In the genomic region with DNA sequence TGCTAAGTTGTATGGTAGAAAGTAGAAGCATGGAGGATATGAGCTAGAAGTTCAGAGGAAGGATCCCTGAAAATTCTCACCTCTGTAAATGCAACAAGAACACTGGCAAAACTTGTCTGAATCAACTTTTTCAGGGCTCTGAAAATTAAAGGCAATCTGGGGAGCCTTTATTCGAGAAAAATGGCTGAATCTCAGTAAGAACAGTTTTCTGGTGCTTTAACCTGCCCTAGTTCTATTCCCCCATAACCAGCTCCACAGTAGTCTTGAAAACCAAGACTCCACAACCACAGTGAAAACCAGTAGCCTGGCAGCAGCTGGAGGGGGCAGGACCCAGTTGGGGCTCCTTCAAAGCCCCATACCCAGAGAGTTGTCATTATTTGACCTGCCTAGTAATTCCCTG, we compare ENCODE assay signal across 23 cellular contexts.
"Had no signal": no experiment of that assay in that cellular context is flagged by ENCODE, and none has a peak within 500 bp of the region (broad histone marks: within the 10 kb centered on the region; RNA-seq: fewer than 3 reads in every experiment).

No MANE protein-coding gene starts in this region.

- H3K9ac ChIP-seq: SK-N-SH had no signal

- H3K27me3 ChIP-seq: MG63, SJSA1 had no signal

- H3K27ac ChIP-seq: SJSA1 had no signal

- H3K4me2 ChIP-seq: SK-N-SH had no signal

- H3K36me3 ChIP-seq: MG63, SJSA1 had no signal

- DNase-seq: Karpas-422, KG1, MG63, NCI-H1092, NCI-H1105 treated with DMSO at 0.1 percent for 48 hours, NCI-H1417 treated with DMSO at 0.1 percent for 48 hours, NCI-H146, NCI-H1694 treated with DMSO at 0.1 percent for 48 hours, NCI-H1930, NCI-H2081 treated with DMSO at 0.1 percent for 48 hours, NCI-H2171, NCI-H226, NCI-H446, NCI-H510A, NCI-H524 treated with DMSO at 0.1 percent for 48 hours, NCI-H69, NCI-H774, Right ventricle myocardium superior, RPMI8226, SIG-M5, SK-N-SH, SW 1271 had no signal

- H3K4me3 ChIP-seq: MG63, SJSA1 had no signal
